In the genomic region with DNA sequence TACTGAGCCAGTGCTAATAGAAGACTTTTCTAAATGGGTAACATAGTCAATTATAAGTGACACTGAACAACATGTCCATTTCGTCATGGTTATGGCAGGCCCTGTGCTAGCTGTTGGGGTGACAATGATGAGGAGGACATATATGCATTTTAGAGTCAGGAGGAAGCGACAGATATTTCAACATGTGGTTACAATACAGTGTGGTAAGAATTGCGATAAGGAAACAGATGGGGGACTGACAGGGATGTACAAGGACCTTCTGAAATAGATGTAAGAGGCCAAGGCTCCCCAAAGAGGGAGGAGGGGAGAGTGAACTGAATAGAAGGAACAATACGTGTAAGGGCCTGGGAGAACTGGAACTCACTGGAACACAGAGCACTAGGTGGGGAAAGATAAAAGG, we compare ENCODE assay signal across 1 cellular context.
A peak's percentile ranks its signal among the peaks of the same experiment; 100 is the strongest.
TF ChIP-seq lines count a peak whose summit lies in the region.

No MANE protein-coding gene starts in this region.

TF ChIP-seq in HepG2, 621 proteins besides CTCF, POLR2A, EP300 and RAD21:
- TF ChIP-seq CREB1 (IDR thresholded peaks at IDR 0.05) (0 out of 2 replicates have a peak, but pooled peaks have one; percentile 12), CREB1 (CRISPR knock-in tag; IDR thresholded peaks at IDR 0.05) (no peak), ELF1 (CRISPR knock-in tag; IDR thresholded peaks at IDR 0.05) (no peak), MYC (CRISPR knock-in tag; IDR thresholded peaks at IDR 0.05; ENCODE audit: borderline replicate concordance) (no peak)
TF ChIP-seq in HepG2: peak in this region for 1.
